8 cellular contexts compared by ENCODE assay signal in genomic region chr7:149669121-149669818, GRCh38.
DNase-seq lines count a peak whose midpoint lies in the region; ATAC-seq, FAIRE-seq and TF ChIP-seq lines count a peak whose summit lies in the region.

No MANE protein-coding gene starts in this region.

- H3K9me3 ChIP-seq in parathyroid adenoma (ENCODE audit: control insufficient read depth, low read length) = no peaks in the 10 kb centered on the region

- TF ChIP-seq CTCF in LNCAP (IDR thresholded peaks at IDR 0.05) = peak; percentile 67
- peak; percentile 45 for TF ChIP-seq CTCF in bronchial epithelial cell (IDR thresholded peaks at IDR 0.05; ENCODE audit: insufficient read depth, low read length, severe bottlenecking)
- peak; percentile 26 for TF ChIP-seq CTCF in parathyroid adenoma (IDR thresholded peaks at IDR 0.05)

- ATAC-seq in activated CD4-positive, alpha-beta T cell treated with anti-CD3 and anti-CD28 coated beads for 36 hours = no peak

- intact Hi-C loops in activated CD4-positive, alpha-beta T cell treated with anti-CD3 and anti-CD28 coated beads for 36 hours (cut with DNase I, micrococcal nuclease) = loop anchor here in 1 of 2 experiments (1.0 kb wide), 1 partner anchor 73 kb away; no protein-coding TSS in a partner anchor

- no peak overlapping the region for H3K9ac ChIP-seq in parathyroid adenoma

- H3K9me3 Mint-ChIP-seq in activated CD4-positive, alpha-beta T cell treated with anti-CD3 and anti-CD28 coated beads for 36 hours (ENCODE audit: low read depth) = no peaks in the 10 kb centered on the region

- POLR2A ChIA-PET in activated CD4-positive, alpha-beta T cell treated with anti-CD3 and anti-CD28 coated beads for 36 hours (lab: Charles Lee) = no interaction called here

- no peaks in the 10 kb centered on the region for H3K27me3 ChIP-seq in bronchial epithelial cell (ENCODE audit: control insufficient read depth, insufficient read depth, low read length)
- no peaks in the 10 kb centered on the region for H3K27me3 ChIP-seq in parathyroid adenoma (ENCODE audit: control insufficient read depth, insufficient read depth, low read length)

- H3K27me3 Mint-ChIP-seq in activated CD4-positive, alpha-beta T cell treated with anti-CD3 and anti-CD28 coated beads for 36 hours = peaks cover 35% of the 10 kb centered on the region

- FAIRE-seq in bronchial epithelial cell (lab: Jason Lieb, UNC) = no peak

- CTCF ChIA-PET in activated CD4-positive, alpha-beta T cell treated with anti-CD3 and anti-CD28 coated beads for 36 hours (lab: Charles Lee) = interaction anchor here (0.6 kb wide), 1 partner anchor 81 kb away, joined by 4 read pairs; no protein-coding TSS in a partner anchor

- peak; percentile 36 for DNase-seq in activated CD4-positive, alpha-beta T cell treated with anti-CD3 and anti-CD28 coated beads for 36 hours
- no peak for DNase-seq in activated CD4-positive, alpha-beta T cell treated with anti-CD3 and anti-CD28 coated beads, Interleukin-2, amount 50 U/mL, for 1 hour
- DNase-seq in bronchial epithelial cell (ENCODE audit: low read depth) (peak; percentile 45), retina (no peak), inferior parietal cortex (ENCODE audit: extremely low spot score) (no peak), occipital lobe (lab: John Stamatoyannopoulos, UW) (no peak)

- no peak overlapping the region for H3K27ac Mint-ChIP-seq in activated CD4-positive, alpha-beta T cell treated with anti-CD3 and anti-CD28 coated beads for 36 hours

- peaks cover 2% of the 10 kb centered on the region for H3K4me1 Mint-ChIP-seq in activated CD4-positive, alpha-beta T cell treated with anti-CD3 and anti-CD28 coated beads for 36 hours

- no peak overlapping the region for H3K4me3 Mint-ChIP-seq in activated CD4-positive, alpha-beta T cell treated with anti-CD3 and anti-CD28 coated beads for 36 hours

- no peaks in the 10 kb centered on the region for H3K79me2 ChIP-seq in parathyroid adenoma

- no peaks in the 10 kb centered on the region for H3K4me1 ChIP-seq in parathyroid adenoma

- H3K36me3 ChIP-seq in bronchial epithelial cell (ENCODE audit: control insufficient read depth, insufficient read depth, low read length) (no peaks in the 10 kb centered on the region), parathyroid adenoma (ENCODE audit: control insufficient read depth, insufficient read depth, low read length) (no peaks in the 10 kb centered on the region)

- no peak overlapping the region for H3K27ac ChIP-seq in parathyroid adenoma

- H3K4me3 ChIP-seq in bronchial epithelial cell (ENCODE audit: low read depth, low read length) (no peak overlapping the region), parathyroid adenoma (ENCODE audit: low read depth, low read length) (no peak overlapping the region)

- H2AFZ ChIP-seq in parathyroid adenoma = no peak overlapping the region

- no peaks in the 10 kb centered on the region for H3K36me3 Mint-ChIP-seq in activated CD4-positive, alpha-beta T cell treated with anti-CD3 and anti-CD28 coated beads for 36 hours (ENCODE audit: low read depth)

- no peak overlapping the region for H3K4me2 ChIP-seq in parathyroid adenoma (ENCODE audit: low read length)

Comparison
In these comparisons a context has a peak if more than half of its experiments do, and no peak if none do; other contexts are left out.
1. DNase-seq: peak in activated CD4-positive, alpha-beta T cell treated with anti-CD3 and anti-CD28 coated beads for 36 hours (single experiment) and bronchial epithelial cell (single experiment); none in activated CD4-positive, alpha-beta T cell treated with anti-CD3 and anti-CD28 coated beads, Interleukin-2, amount 50 U/mL, for 1 hour (single experiment), retina (single experiment), inferior parietal cortex (single experiment) and occipital lobe (single experiment).
2. Peak in every context shown above with its lines, with median percentiles within 50 percentile points of each other: CTCF ChIP-seq.